ENCODE assay signal across 10 cellular contexts in the genomic region with DNA sequence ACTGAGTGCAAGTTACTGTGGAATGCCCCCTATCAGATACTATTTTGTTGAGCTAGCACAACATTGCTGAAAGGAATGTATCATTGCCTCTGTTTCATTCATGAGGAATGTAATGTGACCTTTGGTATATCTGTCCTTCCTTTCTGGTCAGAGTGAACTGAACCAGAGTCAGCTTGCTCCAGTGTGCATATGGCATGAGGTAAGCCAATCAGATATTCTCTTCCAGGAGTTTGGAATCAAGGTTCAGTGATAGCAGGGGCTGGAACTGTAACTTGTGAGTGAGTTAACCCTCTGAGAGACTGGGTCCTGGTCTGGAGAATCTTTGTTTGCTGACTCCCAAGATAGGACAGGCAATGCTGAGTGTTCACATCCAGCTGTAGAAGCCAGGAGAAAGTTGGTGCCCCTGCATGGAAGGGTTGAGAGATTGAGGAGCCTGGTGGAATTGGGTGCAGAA. TPM values are rescaled to one million over a fixed set of nuclear protein-coding genes. Genes with fewer than 3 reads are reported as not detected.
DNase-seq lines count a peak whose midpoint lies in the region; ATAC-seq and TF ChIP-seq lines count a peak whose summit lies in the region.
"Had no signal": no experiment of that assay in that cellular context is flagged by ENCODE, and none has a peak within 500 bp of the region (broad histone marks: within the 10 kb centered on the region; RNA-seq: fewer than 3 reads in every experiment).

No MANE protein-coding gene starts in this region.

- H3K36me3 Mint-ChIP-seq in activated T-cell treated with anti-CD3 and anti-CD28 coated beads, Interleukin-2, amount 50 U/mL, for 4 hours (ENCODE audit: insufficient read depth), result no peaks in the 10 kb centered on the region
- H3K36me3 Mint-ChIP-seq: brain had no signal

- H3K27me3 ChIP-seq in psoas muscle (ENCODE audit: insufficient read depth in 3 of 3, low read length in 2 of 3), result no peaks in the 10 kb centered on the region

- H3K27ac ChIP-seq in psoas muscle, result no peak overlapping the region

- peaks cover 33% of the 10 kb centered on the region for H3K4me1 Mint-ChIP-seq in activated T-cell treated with anti-CD3 and anti-CD28 coated beads, Interleukin-2, amount 50 U/mL, for 4 hours (ENCODE audit: low read depth)

- no peaks in the 10 kb centered on the region for H3K4me1 ChIP-seq in psoas muscle

- intact Hi-C loops in left ventricle myocardium superior (cut with micrococcal nuclease), result no loop called here
- intact Hi-C loops in psoas muscle (cut with DNase I), result no loop called here

- H3K36me3 ChIP-seq in psoas muscle (ENCODE audit: insufficient read depth in 1 of 2, low read depth in 1 of 2), result no peaks in the 10 kb centered on the region

- no peaks in the 10 kb centered on the region for H3K9me3 ChIP-seq in psoas muscle

- no peak for TF ChIP-seq CTCF in HFF-Myc (IDR thresholded peaks at IDR 0.05; ENCODE audit: low read depth, low read length, missing control alignments)
- TF ChIP-seq CTCF in WI38 (IDR thresholded peaks at IDR 0.05; ENCODE audit: low read depth, low read length), result no peak
- TF ChIP-seq CTCF in psoas muscle (IDR thresholded peaks at IDR 0.05), result no peak

- DNase-seq in HFF-Myc (ENCODE audit: extremely low read depth, low read depth), result peak; percentile 78
- DNase-seq in left ventricle myocardium superior, result no peak
- peak; percentile 7 for DNase-seq in smooth muscle cell of the brain vasculature (ENCODE audit: low read depth, low spot score)
- DNase-seq in medulla oblongata (ENCODE audit: extremely low spot score), result no peak
- DNase-seq in activated T-cell treated with anti-CD3 and anti-CD28 coated beads, Interleukin-2, amount 50 U/mL, for 4 hours, result no peak
- no peak for DNase-seq in psoas muscle
- DNase-seq: activated CD8-positive, alpha-beta memory T cell treated with anti-CD3 and anti-CD28 coated beads for 24 hours; RPMI8226 had no signal

- no peak overlapping the region for H3K4me3 Mint-ChIP-seq in activated T-cell treated with anti-CD3 and anti-CD28 coated beads, Interleukin-2, amount 50 U/mL, for 4 hours
- H3K4me3 Mint-ChIP-seq: brain had no signal

- H3K27me3 Mint-ChIP-seq in activated T-cell treated with anti-CD3 and anti-CD28 coated beads, Interleukin-2, amount 50 U/mL, for 4 hours (ENCODE audit: low read depth), result no peaks in the 10 kb centered on the region

- H3K4me3 ChIP-seq in HFF-Myc (replicated peaks; ENCODE audit: low read depth, low read length), result no peak overlapping the region
- 0 out of 2 replicates have a peak overlapping the region, but pooled peaks have one; percentile 15 for H3K4me3 ChIP-seq in WI38 (ENCODE audit: low read depth, low read length)
- no peak overlapping the region for H3K4me3 ChIP-seq in psoas muscle

- peak; percentile 64 for ATAC-seq in left ventricle myocardium superior
- no peak for ATAC-seq in activated T-cell treated with anti-CD3 and anti-CD28 coated beads, Interleukin-2, amount 50 U/mL, for 4 hours
- ATAC-seq in psoas muscle, result no peak

- H3K9me3 Mint-ChIP-seq in activated T-cell treated with anti-CD3 and anti-CD28 coated beads, Interleukin-2, amount 50 U/mL, for 4 hours, result no peaks in the 10 kb centered on the region

RNA-seq across cellular contexts. Expression of gene OSBPL3, which starts 45.3 kb away (rescaled TPM):
- 9.0 TPM for total RNA-seq in left ventricle myocardium superior
- total RNA-seq in activated T-cell treated with anti-CD3 and anti-CD28 coated beads, Interleukin-2, amount 50 U/mL, for 4 hours, result 10 to 100 TPM; 59.0 to 85.4 (median 81.8) TPM
- 1 to 10 TPM; 1.9 to 8.7 (median 3.8) TPM for total RNA-seq in psoas muscle
- polyA plus RNA-seq in psoas muscle, result 1 to 10 TPM; 4.2 to 6.2 (median 5.3) TPM

Comparison
In these comparisons a context has a peak if more than half of its experiments do, and no peak if none do; other contexts are left out.
1. DNase-seq: peak in HFF-Myc (single experiment) and smooth muscle cell of the brain vasculature (single experiment); none in left ventricle myocardium superior (single experiment), medulla oblongata (single experiment), activated T-cell treated with anti-CD3 and anti-CD28 coated beads, Interleukin-2, amount 50 U/mL, for 4 hours (single experiment) and psoas muscle (0 of 2).